In the genomic region with DNA sequence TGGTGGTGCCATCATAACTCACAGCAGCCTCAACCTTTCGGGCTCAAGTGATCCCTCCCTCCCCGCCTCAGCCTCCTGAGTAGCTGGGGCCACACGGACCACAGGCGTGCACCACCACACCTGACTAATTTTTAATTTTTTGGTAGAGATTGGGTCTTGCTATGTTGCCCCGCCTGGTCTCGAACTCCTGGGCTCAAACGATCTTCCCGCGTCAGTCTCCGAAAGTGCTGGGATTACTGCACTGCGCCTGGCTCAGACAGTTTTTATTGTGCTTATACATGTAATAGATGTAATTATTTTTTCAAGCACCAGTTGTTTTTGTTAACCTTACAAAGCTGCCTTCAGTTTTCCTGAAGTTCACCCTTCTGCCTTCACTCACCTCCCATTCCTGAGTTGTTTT, we compare ENCODE assay signal across 9 cellular contexts. TPM values are rescaled to one million over a fixed set of nuclear protein-coding genes. Genes with fewer than 3 reads are reported as not detected.
DNase-seq lines count a peak whose midpoint lies in the region; ATAC-seq and TF ChIP-seq lines count a peak whose summit lies in the region.
"Had no signal": no experiment of that assay in that cellular context is flagged by ENCODE, and none has a peak within 500 bp of the region (broad histone marks: within the 10 kb centered on the region; RNA-seq: fewer than 3 reads in every experiment).

No MANE protein-coding gene starts in this region.

- intact Hi-C loops in activated CD4-positive, alpha-beta memory T cell treated with anti-CD3 and anti-CD28 coated beads for 36 hours (cut with micrococcal nuclease) = loop anchor here (1.0 to 10.0 kb wide), 4 partner anchors 38 to 880 kb away; a partner anchor contains a TSS
- intact Hi-C loops in left lung (cut with DNase I) = no loop called here

- POLR2A ChIA-PET in activated CD4-positive, alpha-beta memory T cell treated with anti-CD3 and anti-CD28 coated beads for 36 hours (lab: Charles Lee) = interaction anchor here (1.0 to 1.4 kb wide), 4 partner anchors 10 to 74 kb away, joined by 3 to 27 read pairs (median 6); a partner anchor contains a TSS

- peaks cover 0 to 12% of the 10 kb centered on the region in 2 donors for H3K36me3 ChIP-seq in left lung
- peaks cover 4% of the 10 kb centered on the region for H3K36me3 ChIP-seq in thoracic aorta

- H3K4me3 ChIP-seq in left lung (peak overlapping the region; percentile 39 to 47), thoracic aorta (peak overlapping the region; percentile 78)

- no peaks in the 10 kb centered on the region for H3K27me3 Mint-ChIP-seq in activated T-cell treated with anti-CD3 and anti-CD28 coated beads, Interleukin-2, amount 50 U/mL, for 72 hours (ENCODE audit: low read depth)
- H3K27me3 Mint-ChIP-seq in activated CD4-positive, alpha-beta memory T cell treated with anti-CD3 and anti-CD28 coated beads for 36 hours = no peaks in the 10 kb centered on the region

- H3K27ac Mint-ChIP-seq in activated T-cell treated with anti-CD3 and anti-CD28 coated beads, Interleukin-2, amount 50 U/mL, for 72 hours = peak overlapping the region; percentile 96
- H3K27ac Mint-ChIP-seq in activated CD4-positive, alpha-beta memory T cell treated with anti-CD3 and anti-CD28 coated beads for 36 hours = peak overlapping the region; percentile 87

- DNase-seq in activated T-cell treated with anti-CD3 and anti-CD28 coated beads, Interleukin-2, amount 50 U/mL, for 72 hours = no peak
- DNase-seq in activated T-cell treated with anti-CD3 and anti-CD28 coated beads for 4 hours = no peak
- no peak for DNase-seq in activated CD4-positive, alpha-beta memory T cell treated with anti-CD3 and anti-CD28 coated beads for 36 hours
- DNase-seq in left lung = no peak
- no peak for DNase-seq in thoracic aorta (ENCODE audit: low spot score)
- no peak for DNase-seq in NCI-H82 treated with DMSO at 0.1 percent for 48 hours (lab: John Stamatoyannopoulos, UW; ENCODE audit: unreplicated experiment)
- DNase-seq in HK-2 (ENCODE audit: unreplicated experiment) = no peak
- DNase-seq in effector CD4-positive, alpha-beta T cell = no peak

- CTCF ChIA-PET in activated CD4-positive, alpha-beta memory T cell treated with anti-CD3 and anti-CD28 coated beads for 36 hours (lab: Charles Lee) = interaction anchor here (0.7 to 1.8 kb wide), 5 partner anchors 37 to 161 kb away, joined by 3 to 14 read pairs (median 5); a partner anchor contains a TSS

- TF ChIP-seq CTCF in left lung (IDR thresholded peaks at IDR 0.05) = no peak
- no peak for TF ChIP-seq CTCF in thoracic aorta (IDR thresholded peaks at IDR 0.05)

- H3K4me1 ChIP-seq in left lung (peaks cover 8 to 39% of the 10 kb centered on the region in 2 donors), thoracic aorta (ENCODE audit: control insufficient read depth in 1 of 2, low read depth in 2 of 2) (peaks cover 19 to 48% of the 10 kb centered on the region in 2 donors)

- ATAC-seq in activated T-cell treated with anti-CD3 and anti-CD28 coated beads, Interleukin-2, amount 50 U/mL, for 72 hours (replicated peaks in 1 of 2) = no peak
- ATAC-seq in left lung = no peak
- no peak for ATAC-seq in thoracic aorta (ENCODE audit: insufficient number of reproducible peaks, low FRiP score, low read depth)

- H3K9me3 Mint-ChIP-seq in activated T-cell treated with anti-CD3 and anti-CD28 coated beads, Interleukin-2, amount 50 U/mL, for 72 hours = no peaks in the 10 kb centered on the region
- H3K9me3 Mint-ChIP-seq in activated CD4-positive, alpha-beta memory T cell treated with anti-CD3 and anti-CD28 coated beads for 36 hours = no peaks in the 10 kb centered on the region

- H3K27me3 ChIP-seq in left lung (no peaks in the 10 kb centered on the region), thoracic aorta (replicated peaks; ENCODE audit: insufficient read depth) (no peaks in the 10 kb centered on the region)

- H3K27ac ChIP-seq in left lung = peak overlapping the region; percentile 62 to 69
- peak overlapping the region; percentile 64 to 72 for H3K27ac ChIP-seq in thoracic aorta

- H3K4me3 Mint-ChIP-seq in activated T-cell treated with anti-CD3 and anti-CD28 coated beads, Interleukin-2, amount 50 U/mL, for 72 hours = peak overlapping the region; percentile 87 to 97
- H3K4me3 Mint-ChIP-seq in activated CD4-positive, alpha-beta memory T cell treated with anti-CD3 and anti-CD28 coated beads for 36 hours = peak overlapping the region; percentile 80

- H3K9me3 ChIP-seq in left lung (no peaks in the 10 kb centered on the region), thoracic aorta (no peaks in the 10 kb centered on the region)

- H3K36me3 Mint-ChIP-seq in activated T-cell treated with anti-CD3 and anti-CD28 coated beads, Interleukin-2, amount 50 U/mL, for 72 hours (ENCODE audit: insufficient read depth in 2 of 2) = peaks cover 0 to 11% of the 10 kb centered on the region in 2 donors
- H3K36me3 Mint-ChIP-seq in activated CD4-positive, alpha-beta memory T cell treated with anti-CD3 and anti-CD28 coated beads for 36 hours = peaks cover 6% of the 10 kb centered on the region

- peaks cover 52% of the 10 kb centered on the region for H3K4me1 Mint-ChIP-seq in activated T-cell treated with anti-CD3 and anti-CD28 coated beads, Interleukin-2, amount 50 U/mL, for 72 hours (ENCODE audit: low read depth)
- H3K4me1 Mint-ChIP-seq in activated CD4-positive, alpha-beta memory T cell treated with anti-CD3 and anti-CD28 coated beads for 36 hours (ENCODE audit: low read depth) = peaks cover 36% of the 10 kb centered on the region

RNA-seq across cellular contexts. Expression of a gene that starts 38.0 kb away (rescaled TPM):
- total RNA-seq in activated T-cell treated with anti-CD3 and anti-CD28 coated beads, Interleukin-2, amount 50 U/mL, for 72 hours = 100 to 1,000 TPM; 353 to 399 TPM
- total RNA-seq in activated CD4-positive, alpha-beta memory T cell treated with anti-CD3 and anti-CD28 coated beads for 36 hours = 100 to 1,000 TPM; 441 to 449 TPM
- 100 to 1,000 TPM; 161 to 206 TPM for total RNA-seq in left lung
- 10 to 100 TPM; 32.0 to 65.2 TPM for total RNA-seq in thoracic aorta

RNA-seq across cellular contexts. Expression of a gene that starts 58.7 kb away (rescaled TPM):
- under 1 TPM in 1 of 2 donors, not detected in 1; 0.31 TPM for total RNA-seq in activated T-cell treated with anti-CD3 and anti-CD28 coated beads, Interleukin-2, amount 50 U/mL, for 72 hours
- total RNA-seq in activated CD4-positive, alpha-beta memory T cell treated with anti-CD3 and anti-CD28 coated beads for 36 hours = under 1 TPM; 0.22 to 0.36 TPM
- 1 to 10 TPM; 1.7 to 2.0 TPM for total RNA-seq in left lung
- total RNA-seq in thoracic aorta = 1 to 10 TPM; 1.2 to 3.2 TPM
- total RNA-seq: mononuclear cell had no signal
